21 cellular contexts compared by ENCODE assay signal in the genomic region with DNA sequence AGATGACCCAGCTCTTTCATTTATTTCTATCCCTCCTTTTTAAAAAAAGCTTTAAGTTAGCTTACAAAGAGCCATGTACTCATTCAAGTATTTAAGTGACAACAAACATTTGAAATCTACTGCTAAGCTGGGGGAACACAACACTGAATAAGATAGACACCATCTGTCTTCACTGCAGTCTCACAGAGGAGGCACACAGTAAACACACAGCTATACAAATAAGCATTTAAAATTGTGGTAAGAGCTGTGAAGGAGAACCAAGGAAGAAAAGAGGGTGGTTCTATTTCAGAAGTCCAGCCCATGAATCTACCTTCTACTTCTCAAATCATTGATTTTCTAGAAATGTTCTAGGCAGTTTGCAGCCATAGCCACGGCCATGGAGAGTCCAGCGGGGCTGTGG. TPM values are rescaled to one million over a fixed set of nuclear protein-coding genes. Genes with fewer than 3 reads are reported as not detected.
DNase-seq lines count a peak whose midpoint lies in the region; ATAC-seq, FAIRE-seq and TF ChIP-seq lines count a peak whose summit lies in the region.
"Had no signal": no experiment of that assay in that cellular context is flagged by ENCODE, and none has a peak within 500 bp of the region (broad histone marks: within the 10 kb centered on the region; RNA-seq: fewer than 3 reads in every experiment).

No MANE protein-coding gene starts in this region.

- H3K27me3 Mint-ChIP-seq in CD4-positive, alpha-beta memory T cell, result no peaks in the 10 kb centered on the region
- H3K27me3 Mint-ChIP-seq in natural killer cell (ENCODE audit: low read depth in 2 of 2) (no peaks in the 10 kb centered on the region), endodermal cell (ENCODE audit: insufficient read depth) (peaks cover 49% of the 10 kb centered on the region)

- H3K4me1 Mint-ChIP-seq in CD4-positive, alpha-beta memory T cell, result peaks cover 46 to 92% (median 60%) of the 10 kb centered on the region in 4 donors
- H3K4me1 Mint-ChIP-seq in natural killer cell (peaks cover 42% of the 10 kb centered on the region in 2 donors), endodermal cell (peaks cover 25% of the 10 kb centered on the region)

- DNase-seq in CD4-positive, alpha-beta memory T cell, result no peak
- DNase-seq in GM12892 (ENCODE audit: insufficient read length), result no peak
- no peak for DNase-seq in WERI-Rb-1
- DNase-seq in natural killer cell, result no peak
- DNase-seq in endodermal cell, result no peak
- no peak for DNase-seq in Kasumi-1 (lab: John Stamatoyannopoulos, UW)
- DNase-seq: body of pancreas; effector CD4-positive, alpha-beta T cell; heart right ventricle; NCI-H2081; NCI-H526; occipital lobe; sigmoid colon; SK-N-SH; stimulated activated CD4-positive, alpha-beta T cell treated with anti-CD3 and anti-CD28 coated beads, Interleukin-4, amount 100 ng/mL, for 24 hours; stimulated activated CD8-positive, alpha-beta memory T cell treated with anti-CD3 and anti-CD28 coated beads, Interleukin-4, amount 100 ng/mL, for 48 hours had no signal

- TF ChIP-seq CTCF in WERI-Rb-1 (IDR thresholded peaks at IDR 0.05; ENCODE audit: low read depth, low read length) (no peak), natural killer cell (IDR thresholded peaks at IDR 0.05) (no peak), endodermal cell (conservative IDR thresholded peaks at IDR 0.05) (no peak)

- peak; percentile 5 for FAIRE-seq in GM12892 (lab: Jason Lieb, UNC)
- FAIRE-seq: HepG2, keratinocyte had no signal

- no peak overlapping the region for H3K9ac ChIP-seq in endodermal cell (ENCODE audit: extremely low read depth, low read length, poor library complexity, severe bottlenecking)
- H3K9ac ChIP-seq: SK-N-SH had no signal

- POLR2A ChIA-PET in CD4-positive, alpha-beta memory T cell (lab: Charles Lee; ENCODE audit: partially characterized antibody), result interaction anchor here (1.2 to 8.1 kb wide), 2 partner anchors 20 to 27 kb away, joined by 3 to 188 read pairs; no protein-coding TSS in a partner anchor

- H3K27ac ChIP-seq in CD4-positive, alpha-beta memory T cell (ENCODE audit: low read depth, low read length), result no peak overlapping the region
- H3K27ac ChIP-seq in WERI-Rb-1 (peak overlapping the region; percentile 68), endodermal cell (ENCODE audit: low read depth, low read length) (no peak overlapping the region)
- H3K27ac ChIP-seq: body of pancreas, heart right ventricle, sigmoid colon had no signal

- ATAC-seq in natural killer cell (no peak), GM18502 (IDR thresholded peaks at IDR 0.05; ENCODE audit: poor library complexity, unreplicated experiment) (no peak)
- ATAC-seq: body of pancreas, heart right ventricle, HepG2, Panc1 had no signal

- peaks cover 0 to 1% (median 0%) of the 10 kb centered on the region in 8 donors for H3K9me3 Mint-ChIP-seq in CD4-positive, alpha-beta memory T cell
- no peaks in the 10 kb centered on the region for H3K9me3 Mint-ChIP-seq in natural killer cell
- no peaks in the 10 kb centered on the region for H3K9me3 Mint-ChIP-seq in endodermal cell

- CTCF ChIA-PET in CD4-positive, alpha-beta memory T cell (lab: Charles Lee; ENCODE audit: partially characterized antibody), result interaction anchor here (0.8 to 3.2 kb wide), 3 partner anchors 21 to 65 kb away, joined by 3 to 16 read pairs (median 3); no protein-coding TSS in a partner anchor

- peak overlapping the region; percentile 71 to 100 (median 94) for H3K27ac Mint-ChIP-seq in CD4-positive, alpha-beta memory T cell
- H3K27ac Mint-ChIP-seq in natural killer cell (peak overlapping the region; percentile 82 to 96), endodermal cell (no peak overlapping the region)

- intact Hi-C loops in CD4-positive, alpha-beta memory T cell (cut with micrococcal nuclease), result no loop called here
- intact Hi-C loops in natural killer cell (cut with micrococcal nuclease), result no loop called here

- H3K4me1 ChIP-seq in CD4-positive, alpha-beta memory T cell (ENCODE audit: insufficient read depth, low read length), result peaks cover 46% of the 10 kb centered on the region
- H3K4me1 ChIP-seq in endodermal cell (ENCODE audit: control insufficient read depth, insufficient read depth, low read length), result peaks cover 5% of the 10 kb centered on the region
- H3K4me1 ChIP-seq: body of pancreas had no signal

- TF ChIP-seq POLR2A in GM12892 (IDR thresholded peaks at IDR 0.05; ENCODE audit: low read depth, low read length), result no peak

- no peak overlapping the region for H3K4me3 ChIP-seq in CD4-positive, alpha-beta memory T cell (ENCODE audit: low read length in 2 of 2)
- H3K4me3 ChIP-seq in WERI-Rb-1 (ENCODE audit: low read depth, low read length) (peak overlapping the region; percentile 20), endodermal cell (ENCODE audit: low read length) (no peak overlapping the region)
- H3K4me3 ChIP-seq: body of pancreas, heart right ventricle, sigmoid colon, tibial nerve had no signal

- peaks cover 4 to 6% of the 10 kb centered on the region in 2 donors for H3K36me3 Mint-ChIP-seq in CD4-positive, alpha-beta memory T cell
- H3K36me3 Mint-ChIP-seq in natural killer cell (no peaks in the 10 kb centered on the region), endodermal cell (ENCODE audit: low read depth) (peaks cover 9% of the 10 kb centered on the region)

- WGBS in endodermal cell (ENCODE audit: insufficient coverage in 1 of 2, insufficient read length in 1 of 2), 2 experiments, result 87% methylated on average over 2 of the region's 2 CpGs; no CpG with 5 or more reads in 1 of the 2 experiments

- H3K4me3 Mint-ChIP-seq in CD4-positive, alpha-beta memory T cell, result no peak overlapping the region
- H3K4me3 Mint-ChIP-seq in natural killer cell (no peak overlapping the region), endodermal cell (no peak overlapping the region)

- no peaks in the 10 kb centered on the region for H3K9me3 ChIP-seq in CD4-positive, alpha-beta memory T cell (ENCODE audit: control insufficient read depth in 1 of 2, low read length in 2 of 2)
- H3K9me3 ChIP-seq in WERI-Rb-1 (ENCODE audit: severe bottlenecking) (no peaks in the 10 kb centered on the region), endodermal cell (ENCODE audit: control insufficient read depth, low read length) (no peaks in the 10 kb centered on the region)
- H3K9me3 ChIP-seq: body of pancreas, heart right ventricle, sigmoid colon, SK-N-SH, tibial nerve had no signal

- no peaks in the 10 kb centered on the region for H3K36me3 ChIP-seq in CD4-positive, alpha-beta memory T cell (ENCODE audit: insufficient read depth, low read length)
- H3K36me3 ChIP-seq in WERI-Rb-1 (no peaks in the 10 kb centered on the region), endodermal cell (ENCODE audit: control insufficient read depth, insufficient read depth, low read length) (no peaks in the 10 kb centered on the region)
- H3K36me3 ChIP-seq: sigmoid colon, tibial nerve had no signal

- H3K27me3 ChIP-seq in CD4-positive, alpha-beta memory T cell (ENCODE audit: insufficient read depth, low read length), result no peaks in the 10 kb centered on the region
- no peaks in the 10 kb centered on the region for H3K27me3 ChIP-seq in WERI-Rb-1 (ENCODE audit: insufficient read depth, low read depth, severe bottlenecking)
- peaks cover 55% of the 10 kb centered on the region for H3K27me3 ChIP-seq in endodermal cell (ENCODE audit: control insufficient read depth, insufficient read depth, low read length, poor library complexity, severe bottlenecking)
- H3K27me3 ChIP-seq: body of pancreas, heart right ventricle, sigmoid colon, tibial nerve had no signal

RNA-seq across cellular contexts. Expression of a gene that starts 28.1 kb away (rescaled TPM):
- total RNA-seq in CD4-positive, alpha-beta memory T cell, result 100 to 1,000 TPM; 113 to 118 TPM
- polyA plus RNA-seq in CD4-positive, alpha-beta memory T cell, result 10 to 100 TPM in 1 of 2 donors, 1 to 10 TPM in 1; 6.7 to 23.5 TPM
- 34.2 TPM for polyA plus RNA-seq in GM12892 (2012; ENCODE audit: missing spikeins)
- total RNA-seq in natural killer cell (100 to 1,000 TPM; 168 to 193 (median 184) TPM), endodermal cell (10 to 100 TPM; 29.4 to 35.4 TPM)
- 35.9 TPM for polyA plus RNA-seq in endodermal cell (2013, experiment 1 of 2)
- 40.1 TPM for polyA plus RNA-seq in endodermal cell (2013, experiment 2 of 2)
